21 cellular contexts compared by ENCODE assay signal in genomic region chr1:233066087-233066486, GRCh38.
"Had no signal": no experiment of that assay in that cellular context is flagged by ENCODE, and none has a peak within 500 bp of the region (broad histone marks: within the 10 kb centered on the region; RNA-seq: fewer than 3 reads in every experiment).

No MANE protein-coding gene starts in this region.

- H3K27me3 ChIP-seq: pancreas, right atrium auricular region, right lobe of liver, tibial nerve, uterus had no signal

- H3K4me2 ChIP-seq: smooth muscle cell had no signal

- ATAC-seq: naive thymus-derived CD8-positive, alpha-beta T cell; pancreas; right lobe of liver; stimulated activated memory B cell treated with anti-CD40 and anti-IgM and Interleukin-4, amounts not matched to agents 10 μg/mL and 1 μg/mL and 100 μg/mL, for 72 hours; stimulated activated naive CD8-positive, alpha-beta T cell treated with anti-CD3 and anti-CD28 coated beads, Interleukin-15, amount 100 ng/mL, for 72 hours had no signal

- DNase-seq: hypothalamus; immature natural killer cell; kidney; left ventricle myocardium inferior; naive thymus-derived CD8-positive, alpha-beta T cell; nucleus accumbens; pancreas; right lobe of liver; stimulated activated CD4-positive, alpha-beta T cell treated with anti-CD3 and anti-CD28 coated beads, Interleukin-1b, Interleukin-23, amount 100 ng/mL, for 48 hours; stimulated activated CD4-positive, alpha-beta T cell treated with anti-CD3 and anti-CD28 coated beads, Interleukin-2, amount 100 ng/mL, for 48 hours; stimulated activated CD4-positive, alpha-beta T cell treated with anti-CD3 and anti-CD28 coated beads, Interleukin-4, amount 100 ng/mL, for 4 hours; stimulated activated CD8-positive, alpha-beta memory T cell treated with anti-CD3 and anti-CD28 coated beads, Interleukin-4, amount 100 ng/mL, for 48 hours; stimulated activated naive CD4-positive, alpha-beta T cell treated with Interleukin-2 at 50 U/mL for 16 hours; stimulated activated naive CD8-positive, alpha-beta T cell treated with anti-CD3 and anti-CD28 coated beads, Interleukin-15, amount 100 ng/mL, for 72 hours; substantia nigra; uterus had no signal

- H3K36me3 ChIP-seq: left ventricle myocardium inferior, pancreas, right atrium auricular region, right lobe of liver, tibial nerve, uterus had no signal

- H3K9me3 ChIP-seq: pancreas, right lobe of liver, uterus had no signal

- H3K4me3 ChIP-seq: left ventricle myocardium inferior, lung, pancreas, right atrium auricular region, right lobe of liver, smooth muscle cell, tibial nerve, uterus had no signal

- H3K27ac ChIP-seq: left ventricle myocardium inferior, pancreas, right atrium auricular region, right lobe of liver, tibial nerve, uterus had no signal

- H3K4me1 ChIP-seq: pancreas, right lobe of liver, tibial nerve, uterus had no signal
